Comparison of ENCODE assay signal across 9 cellular contexts in genomic region chr9:93184439-93185221, GRCh38. TPM values are rescaled to one million over a fixed set of nuclear protein-coding genes. Genes with fewer than 3 reads are reported as not detected.
DNase-seq lines count a peak whose midpoint lies in the region; ATAC-seq lines count a peak whose summit lies in the region.
"Had no signal": no experiment of that assay in that cellular context is flagged by ENCODE, and none has a peak within 500 bp of the region (broad histone marks: within the 10 kb centered on the region; RNA-seq: fewer than 3 reads in every experiment).

No MANE protein-coding gene starts in this region.

- H3K9me3 ChIP-seq in iPS-20b (ENCODE audit: insufficient read depth, low read depth, low read length) = no peaks in the 10 kb centered on the region

- no peak overlapping the region for H3K27ac ChIP-seq in iPS-20b (ENCODE audit: low read length)

- peak overlapping the region; percentile 44 for H3K4me3 Mint-ChIP-seq in T-helper 1 cell treated with Interleukin-12 subunit alpha and Interleukin-12 subunit beta and Interleukin-4 antibody, amounts not matched to agents 30 μg/mL and 1 μg/mL, for 36 hours
- H3K4me3 Mint-ChIP-seq in activated T-cell treated with anti-CD3 and anti-CD28 coated beads, Interleukin-2, amount 50 U/mL, for 4 hours = peak overlapping the region; percentile 73
- H3K4me3 Mint-ChIP-seq in stimulated activated naive CD8-positive, alpha-beta T cell treated with anti-CD3 and anti-CD28 coated beads, Interleukin-15, amount 100 ng/mL, for 72 hours = peak overlapping the region; percentile 83

- H3K27ac Mint-ChIP-seq in T-helper 1 cell treated with Interleukin-12 subunit alpha and Interleukin-12 subunit beta and Interleukin-4 antibody, amounts not matched to agents 30 μg/mL and 1 μg/mL, for 36 hours = no peak overlapping the region
- no peak overlapping the region for H3K27ac Mint-ChIP-seq in stimulated activated naive CD8-positive, alpha-beta T cell treated with anti-CD3 and anti-CD28 coated beads, Interleukin-15, amount 100 ng/mL, for 72 hours

- H3K4me1 Mint-ChIP-seq in T-helper 1 cell treated with Interleukin-12 subunit alpha and Interleukin-12 subunit beta and Interleukin-4 antibody, amounts not matched to agents 30 μg/mL and 1 μg/mL, for 36 hours (ENCODE audit: low read depth) = peaks cover 4% of the 10 kb centered on the region
- H3K4me1 Mint-ChIP-seq in activated T-cell treated with anti-CD3 and anti-CD28 coated beads, Interleukin-2, amount 50 U/mL, for 4 hours (ENCODE audit: low read depth) = peaks cover 8% of the 10 kb centered on the region
- H3K4me1 Mint-ChIP-seq in stimulated activated naive CD8-positive, alpha-beta T cell treated with anti-CD3 and anti-CD28 coated beads, Interleukin-15, amount 100 ng/mL, for 72 hours = peaks cover 11% of the 10 kb centered on the region

- H3K27me3 Mint-ChIP-seq in T-helper 1 cell treated with Interleukin-12 subunit alpha and Interleukin-12 subunit beta and Interleukin-4 antibody, amounts not matched to agents 30 μg/mL and 1 μg/mL, for 36 hours (ENCODE audit: low read depth) = peaks cover 54% of the 10 kb centered on the region
- H3K27me3 Mint-ChIP-seq in activated T-cell treated with anti-CD3 and anti-CD28 coated beads, Interleukin-2, amount 50 U/mL, for 4 hours (ENCODE audit: low read depth) = peaks cover 44% of the 10 kb centered on the region
- H3K27me3 Mint-ChIP-seq in stimulated activated naive CD8-positive, alpha-beta T cell treated with anti-CD3 and anti-CD28 coated beads, Interleukin-15, amount 100 ng/mL, for 72 hours = peaks cover 67% of the 10 kb centered on the region

- H3K4me3 ChIP-seq in iPS-20b (ENCODE audit: low read length) = peak overlapping the region; percentile 68

- peak; percentile 46 to 49 for ATAC-seq in activated T-cell treated with anti-CD3 and anti-CD28 coated beads, Interleukin-2, amount 50 U/mL, for 4 hours
- ATAC-seq in stimulated activated naive CD8-positive, alpha-beta T cell treated with anti-CD3 and anti-CD28 coated beads, Interleukin-15, amount 100 ng/mL, for 72 hours = peak; percentile 61

- 0 out of 2 replicates have a peak, but pooled peaks cover 6% of the 10 kb centered on the region for H3K4me1 ChIP-seq in iPS-20b (ENCODE audit: insufficient read depth, low read length)

- H3K27me3 ChIP-seq in iPS-20b (ENCODE audit: insufficient read depth, low read length) = peaks cover 58% of the 10 kb centered on the region

- no peaks in the 10 kb centered on the region for H3K36me3 Mint-ChIP-seq in T-helper 1 cell treated with Interleukin-12 subunit alpha and Interleukin-12 subunit beta and Interleukin-4 antibody, amounts not matched to agents 30 μg/mL and 1 μg/mL, for 36 hours (ENCODE audit: low read depth)
- H3K36me3 Mint-ChIP-seq in activated T-cell treated with anti-CD3 and anti-CD28 coated beads, Interleukin-2, amount 50 U/mL, for 4 hours (ENCODE audit: insufficient read depth) = no peaks in the 10 kb centered on the region

- no peaks in the 10 kb centered on the region for H3K36me3 ChIP-seq in iPS-20b (ENCODE audit: insufficient read depth, low read depth, low read length)

- peak overlapping the region; percentile 51; the same call in 1 of the 2 replicates for H3K9ac ChIP-seq in iPS-20b (ENCODE audit: low read depth, low read length)

- DNase-seq in T-helper 1 cell (no peak), NOMO-1 (lab: John Stamatoyannopoulos, UW; ENCODE audit: unreplicated experiment in 2 of 2) (no peak), epidermal melanocyte (ENCODE audit: insufficient read length, low spot score) (no peak), RPMI8226 (no peak)
- no peak for DNase-seq in activated T-cell treated with anti-CD3 and anti-CD28 coated beads, Interleukin-2, amount 50 U/mL, for 4 hours
- DNase-seq in stimulated activated naive CD8-positive, alpha-beta T cell treated with anti-CD3 and anti-CD28 coated beads, Interleukin-15, amount 100 ng/mL, for 72 hours = peak; percentile 22 to 25
- DNase-seq: DND-41 had no signal

- H3K9me3 Mint-ChIP-seq in T-helper 1 cell treated with Interleukin-12 subunit alpha and Interleukin-12 subunit beta and Interleukin-4 antibody, amounts not matched to agents 30 μg/mL and 1 μg/mL, for 36 hours = no peaks in the 10 kb centered on the region
- no peaks in the 10 kb centered on the region for H3K9me3 Mint-ChIP-seq in activated T-cell treated with anti-CD3 and anti-CD28 coated beads, Interleukin-2, amount 50 U/mL, for 4 hours
- no peaks in the 10 kb centered on the region for H3K9me3 Mint-ChIP-seq in stimulated activated naive CD8-positive, alpha-beta T cell treated with anti-CD3 and anti-CD28 coated beads, Interleukin-15, amount 100 ng/mL, for 72 hours

RNA-seq across cellular contexts. Expression of gene WNK2, which starts 0.7 kb away (rescaled TPM):
- 1 to 10 TPM; 2.7 to 3.3 (median 3.0) TPM for total RNA-seq in activated T-cell treated with anti-CD3 and anti-CD28 coated beads, Interleukin-2, amount 50 U/mL, for 4 hours

RNA-seq across cellular contexts. Expression of gene NINJ1, which starts 50.6 kb away (rescaled TPM):
- total RNA-seq in activated T-cell treated with anti-CD3 and anti-CD28 coated beads, Interleukin-2, amount 50 U/mL, for 4 hours = 10 to 100 TPM; 48.6 to 69.8 (median 50.1) TPM

Comparison
In these comparisons a context has a peak if more than half of its experiments do, and no peak if none do; other contexts are left out.
1. DNase-seq: peak in stimulated activated naive CD8-positive, alpha-beta T cell treated with anti-CD3 and anti-CD28 coated beads, Interleukin-15, amount 100 ng/mL, for 72 hours (2 of 2); none in T-helper 1 cell (0 of 5), activated T-cell treated with anti-CD3 and anti-CD28 coated beads, Interleukin-2, amount 50 U/mL, for 4 hours (single experiment), NOMO-1 (0 of 2), epidermal melanocyte (single experiment) and RPMI8226 (single experiment).
2. Peak in every context shown above with its lines, with median percentiles within 50 percentile points of each other: H3K4me3 Mint-ChIP-seq.